In the genomic region with DNA sequence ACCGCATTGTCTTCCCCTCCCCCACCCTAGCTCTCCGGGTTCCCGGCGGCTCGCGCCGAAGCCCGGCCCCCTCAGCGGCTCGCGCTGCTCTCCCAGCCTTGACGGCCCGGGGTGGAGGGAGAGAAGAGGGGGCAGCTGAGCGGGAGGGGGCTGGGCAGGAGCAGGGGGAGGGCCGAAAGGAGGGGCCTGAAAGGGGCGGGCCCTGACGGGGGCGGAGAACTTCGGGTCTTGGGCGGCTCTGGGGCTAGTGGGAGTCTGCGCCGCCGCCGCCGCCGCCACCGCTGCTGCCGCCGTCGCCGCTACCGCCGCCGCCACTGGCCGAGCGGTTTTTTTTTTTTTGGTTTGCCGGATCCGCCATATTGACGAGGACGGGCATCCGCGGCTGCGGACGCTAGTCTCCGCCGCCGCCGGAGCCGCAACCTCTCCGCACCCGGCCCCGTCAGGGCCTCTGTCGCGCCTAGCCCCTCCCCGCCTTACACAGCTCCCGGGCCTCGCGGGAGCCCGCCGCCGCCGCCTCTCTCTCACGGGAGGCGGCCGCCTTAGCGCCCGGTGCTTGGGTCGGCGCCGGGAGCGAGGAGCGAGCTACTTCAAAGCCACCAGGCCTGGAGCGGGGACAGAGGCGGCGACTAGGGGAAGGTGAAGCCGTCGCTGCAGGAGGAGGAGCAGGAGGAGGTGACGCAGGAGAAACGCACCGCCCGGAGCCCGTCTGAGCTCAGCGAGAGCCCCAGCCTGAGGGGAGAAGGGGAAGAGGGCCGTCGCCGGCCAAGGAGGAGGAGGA, we compare ENCODE assay signal across 1 cellular context.
TF ChIP-seq lines count a peak whose summit lies in the region.

A gene with protein sequence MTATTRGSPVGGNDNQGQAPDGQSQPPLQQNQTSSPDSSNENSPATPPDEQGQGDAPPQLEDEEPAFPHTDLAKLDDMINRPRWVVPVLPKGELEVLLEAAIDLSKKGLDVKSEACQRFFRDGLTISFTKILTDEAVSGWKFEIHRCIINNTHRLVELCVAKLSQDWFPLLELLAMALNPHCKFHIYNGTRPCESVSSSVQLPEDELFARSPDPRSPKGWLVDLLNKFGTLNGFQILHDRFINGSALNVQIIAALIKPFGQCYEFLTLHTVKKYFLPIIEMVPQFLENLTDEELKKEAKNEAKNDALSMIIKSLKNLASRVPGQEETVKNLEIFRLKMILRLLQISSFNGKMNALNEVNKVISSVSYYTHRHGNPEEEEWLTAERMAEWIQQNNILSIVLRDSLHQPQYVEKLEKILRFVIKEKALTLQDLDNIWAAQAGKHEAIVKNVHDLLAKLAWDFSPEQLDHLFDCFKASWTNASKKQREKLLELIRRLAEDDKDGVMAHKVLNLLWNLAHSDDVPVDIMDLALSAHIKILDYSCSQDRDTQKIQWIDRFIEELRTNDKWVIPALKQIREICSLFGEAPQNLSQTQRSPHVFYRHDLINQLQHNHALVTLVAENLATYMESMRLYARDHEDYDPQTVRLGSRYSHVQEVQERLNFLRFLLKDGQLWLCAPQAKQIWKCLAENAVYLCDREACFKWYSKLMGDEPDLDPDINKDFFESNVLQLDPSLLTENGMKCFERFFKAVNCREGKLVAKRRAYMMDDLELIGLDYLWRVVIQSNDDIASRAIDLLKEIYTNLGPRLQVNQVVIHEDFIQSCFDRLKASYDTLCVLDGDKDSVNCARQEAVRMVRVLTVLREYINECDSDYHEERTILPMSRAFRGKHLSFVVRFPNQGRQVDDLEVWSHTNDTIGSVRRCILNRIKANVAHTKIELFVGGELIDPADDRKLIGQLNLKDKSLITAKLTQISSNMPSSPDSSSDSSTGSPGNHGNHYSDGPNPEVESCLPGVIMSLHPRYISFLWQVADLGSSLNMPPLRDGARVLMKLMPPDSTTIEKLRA (N-terminal part only) (plus strand): TSS at position 341 of the 778 bp plus-strand sequence. CDS start 38,184 bp downstream, outside the sequence.

TF ChIP-seq in HepG2, 621 proteins besides CTCF, POLR2A, EP300 and RAD21 (continued from another document and continues in another):
- TF ChIP-seq, protein P1, sequence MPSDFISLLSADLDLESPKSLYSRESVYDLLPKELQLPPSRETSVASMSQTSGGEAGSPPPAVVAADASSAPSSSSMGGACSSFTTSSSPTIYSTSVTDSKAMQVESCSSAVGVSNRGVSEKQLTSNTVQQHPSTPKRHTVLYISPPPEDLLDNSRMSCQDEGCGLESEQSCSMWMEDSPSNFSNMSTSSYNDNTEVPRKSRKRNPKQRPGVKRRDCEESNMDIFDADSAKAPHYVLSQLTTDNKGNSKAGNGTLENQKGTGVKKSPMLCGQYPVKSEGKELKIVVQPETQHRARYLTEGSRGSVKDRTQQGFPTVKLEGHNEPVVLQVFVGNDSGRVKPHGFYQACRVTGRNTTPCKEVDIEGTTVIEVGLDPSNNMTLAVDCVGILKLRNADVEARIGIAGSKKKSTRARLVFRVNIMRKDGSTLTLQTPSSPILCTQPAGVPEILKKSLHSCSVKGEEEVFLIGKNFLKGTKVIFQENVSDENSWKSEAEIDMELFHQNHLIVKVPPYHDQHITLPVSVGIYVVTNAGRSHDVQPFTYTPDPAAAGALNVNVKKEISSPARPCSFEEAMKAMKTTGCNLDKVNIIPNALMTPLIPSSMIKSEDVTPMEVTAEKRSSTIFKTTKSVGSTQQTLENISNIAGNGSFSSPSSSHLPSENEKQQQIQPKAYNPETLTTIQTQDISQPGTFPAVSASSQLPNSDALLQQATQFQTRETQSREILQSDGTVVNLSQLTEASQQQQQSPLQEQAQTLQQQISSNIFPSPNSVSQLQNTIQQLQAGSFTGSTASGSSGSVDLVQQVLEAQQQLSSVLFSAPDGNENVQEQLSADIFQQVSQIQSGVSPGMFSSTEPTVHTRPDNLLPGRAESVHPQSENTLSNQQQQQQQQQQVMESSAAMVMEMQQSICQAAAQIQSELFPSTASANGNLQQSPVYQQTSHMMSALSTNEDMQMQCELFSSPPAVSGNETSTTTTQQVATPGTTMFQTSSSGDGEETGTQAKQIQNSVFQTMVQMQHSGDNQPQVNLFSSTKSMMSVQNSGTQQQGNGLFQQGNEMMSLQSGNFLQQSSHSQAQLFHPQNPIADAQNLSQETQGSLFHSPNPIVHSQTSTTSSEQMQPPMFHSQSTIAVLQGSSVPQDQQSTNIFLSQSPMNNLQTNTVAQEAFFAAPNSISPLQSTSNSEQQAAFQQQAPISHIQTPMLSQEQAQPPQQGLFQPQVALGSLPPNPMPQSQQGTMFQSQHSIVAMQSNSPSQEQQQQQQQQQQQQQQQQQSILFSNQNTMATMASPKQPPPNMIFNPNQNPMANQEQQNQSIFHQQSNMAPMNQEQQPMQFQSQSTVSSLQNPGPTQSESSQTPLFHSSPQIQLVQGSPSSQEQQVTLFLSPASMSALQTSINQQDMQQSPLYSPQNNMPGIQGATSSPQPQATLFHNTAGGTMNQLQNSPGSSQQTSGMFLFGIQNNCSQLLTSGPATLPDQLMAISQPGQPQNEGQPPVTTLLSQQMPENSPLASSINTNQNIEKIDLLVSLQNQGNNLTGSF (CRISPR knock-in tag; IDR thresholded peaks at IDR 0.05) = no peak
- TF ChIP-seq, protein P2, sequence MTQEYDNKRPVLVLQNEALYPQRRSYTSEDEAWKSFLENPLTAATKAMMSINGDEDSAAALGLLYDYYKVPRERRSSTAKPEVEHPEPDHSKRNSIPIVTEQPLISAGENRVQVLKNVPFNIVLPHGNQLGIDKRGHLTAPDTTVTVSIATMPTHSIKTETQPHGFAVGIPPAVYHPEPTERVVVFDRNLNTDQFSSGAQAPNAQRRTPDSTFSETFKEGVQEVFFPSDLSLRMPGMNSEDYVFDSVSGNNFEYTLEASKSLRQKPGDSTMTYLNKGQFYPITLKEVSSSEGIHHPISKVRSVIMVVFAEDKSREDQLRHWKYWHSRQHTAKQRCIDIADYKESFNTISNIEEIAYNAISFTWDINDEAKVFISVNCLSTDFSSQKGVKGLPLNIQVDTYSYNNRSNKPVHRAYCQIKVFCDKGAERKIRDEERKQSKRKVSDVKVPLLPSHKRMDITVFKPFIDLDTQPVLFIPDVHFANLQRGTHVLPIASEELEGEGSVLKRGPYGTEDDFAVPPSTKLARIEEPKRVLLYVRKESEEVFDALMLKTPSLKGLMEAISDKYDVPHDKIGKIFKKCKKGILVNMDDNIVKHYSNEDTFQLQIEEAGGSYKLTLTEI (CRISPR knock-in tag; conservative IDR thresholded peaks at IDR 0.05) = no peak
- TF ChIP-seq MYC (CRISPR knock-in tag; IDR thresholded peaks at IDR 0.05; ENCODE audit: borderline replicate concordance) = no peak
- TF ChIP-seq, protein P3, sequence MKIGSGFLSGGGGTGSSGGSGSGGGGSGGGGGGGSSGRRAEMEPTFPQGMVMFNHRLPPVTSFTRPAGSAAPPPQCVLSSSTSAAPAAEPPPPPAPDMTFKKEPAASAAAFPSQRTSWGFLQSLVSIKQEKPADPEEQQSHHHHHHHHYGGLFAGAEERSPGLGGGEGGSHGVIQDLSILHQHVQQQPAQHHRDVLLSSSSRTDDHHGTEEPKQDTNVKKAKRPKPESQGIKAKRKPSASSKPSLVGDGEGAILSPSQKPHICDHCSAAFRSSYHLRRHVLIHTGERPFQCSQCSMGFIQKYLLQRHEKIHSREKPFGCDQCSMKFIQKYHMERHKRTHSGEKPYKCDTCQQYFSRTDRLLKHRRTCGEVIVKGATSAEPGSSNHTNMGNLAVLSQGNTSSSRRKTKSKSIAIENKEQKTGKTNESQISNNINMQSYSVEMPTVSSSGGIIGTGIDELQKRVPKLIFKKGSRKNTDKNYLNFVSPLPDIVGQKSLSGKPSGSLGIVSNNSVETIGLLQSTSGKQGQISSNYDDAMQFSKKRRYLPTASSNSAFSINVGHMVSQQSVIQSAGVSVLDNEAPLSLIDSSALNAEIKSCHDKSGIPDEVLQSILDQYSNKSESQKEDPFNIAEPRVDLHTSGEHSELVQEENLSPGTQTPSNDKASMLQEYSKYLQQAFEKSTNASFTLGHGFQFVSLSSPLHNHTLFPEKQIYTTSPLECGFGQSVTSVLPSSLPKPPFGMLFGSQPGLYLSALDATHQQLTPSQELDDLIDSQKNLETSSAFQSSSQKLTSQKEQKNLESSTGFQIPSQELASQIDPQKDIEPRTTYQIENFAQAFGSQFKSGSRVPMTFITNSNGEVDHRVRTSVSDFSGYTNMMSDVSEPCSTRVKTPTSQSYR (CRISPR knock-in tag; IDR thresholded peaks at IDR 0.05; ENCODE audit: borderline replicate concordance) = 0 out of 2 replicates have a peak, but pooled peaks have one; percentile 74
- TF ChIP-seq ZSCAN9 (CRISPR knock-in tag; IDR thresholded peaks at IDR 0.05; ENCODE audit: borderline replicate concordance) = no peak
- no peak for TF ChIP-seq ELF3 (CRISPR knock-in tag; IDR thresholded peaks at IDR 0.05)
- no peak for TF ChIP-seq NR3C1 (CRISPR knock-in tag; IDR thresholded peaks at IDR 0.05)
- no peak for TF ChIP-seq CC2D1A (CRISPR knock-in tag; IDR thresholded peaks at IDR 0.05)
- no peak for TF ChIP-seq ZMYM2 (CRISPR knock-in tag; IDR thresholded peaks at IDR 0.05)
- no peak for TF ChIP-seq MBNL3 (CRISPR knock-in tag; conservative IDR thresholded peaks at IDR 0.05)
- TF ChIP-seq, protein P4, sequence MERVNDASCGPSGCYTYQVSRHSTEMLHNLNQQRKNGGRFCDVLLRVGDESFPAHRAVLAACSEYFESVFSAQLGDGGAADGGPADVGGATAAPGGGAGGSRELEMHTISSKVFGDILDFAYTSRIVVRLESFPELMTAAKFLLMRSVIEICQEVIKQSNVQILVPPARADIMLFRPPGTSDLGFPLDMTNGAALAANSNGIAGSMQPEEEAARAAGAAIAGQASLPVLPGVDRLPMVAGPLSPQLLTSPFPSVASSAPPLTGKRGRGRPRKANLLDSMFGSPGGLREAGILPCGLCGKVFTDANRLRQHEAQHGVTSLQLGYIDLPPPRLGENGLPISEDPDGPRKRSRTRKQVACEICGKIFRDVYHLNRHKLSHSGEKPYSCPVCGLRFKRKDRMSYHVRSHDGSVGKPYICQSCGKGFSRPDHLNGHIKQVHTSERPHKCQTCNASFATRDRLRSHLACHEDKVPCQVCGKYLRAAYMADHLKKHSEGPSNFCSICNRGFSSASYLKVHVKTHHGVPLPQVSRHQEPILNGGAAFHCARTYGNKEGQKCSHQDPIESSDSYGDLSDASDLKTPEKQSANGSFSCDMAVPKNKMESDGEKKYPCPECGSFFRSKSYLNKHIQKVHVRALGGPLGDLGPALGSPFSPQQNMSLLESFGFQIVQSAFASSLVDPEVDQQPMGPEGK (CRISPR knock-in tag; IDR thresholded peaks at IDR 0.05) = peak; percentile 57
- no peak for TF ChIP-seq NR2F2 (IDR thresholded peaks at IDR 0.05; ENCODE audit: borderline replicate concordance, low read depth)
- no peak for TF ChIP-seq DNMT1 (CRISPR knock-in tag; IDR thresholded peaks at IDR 0.05)
- no peak for TF ChIP-seq KDM5B (CRISPR knock-in tag; IDR thresholded peaks at IDR 0.05; ENCODE audit: borderline replicate concordance)
- 0 out of 2 replicates have a peak, but pooled peaks have one; percentile 22 for TF ChIP-seq PHF8 (CRISPR knock-in tag; IDR thresholded peaks at IDR 0.05)
- TF ChIP-seq ZKSCAN5 (CRISPR knock-in tag; IDR thresholded peaks at IDR 0.05) = no peak
- TF ChIP-seq HHEX (CRISPR knock-in tag; IDR thresholded peaks at IDR 0.05) = no peak
- TF ChIP-seq, protein P5, sequence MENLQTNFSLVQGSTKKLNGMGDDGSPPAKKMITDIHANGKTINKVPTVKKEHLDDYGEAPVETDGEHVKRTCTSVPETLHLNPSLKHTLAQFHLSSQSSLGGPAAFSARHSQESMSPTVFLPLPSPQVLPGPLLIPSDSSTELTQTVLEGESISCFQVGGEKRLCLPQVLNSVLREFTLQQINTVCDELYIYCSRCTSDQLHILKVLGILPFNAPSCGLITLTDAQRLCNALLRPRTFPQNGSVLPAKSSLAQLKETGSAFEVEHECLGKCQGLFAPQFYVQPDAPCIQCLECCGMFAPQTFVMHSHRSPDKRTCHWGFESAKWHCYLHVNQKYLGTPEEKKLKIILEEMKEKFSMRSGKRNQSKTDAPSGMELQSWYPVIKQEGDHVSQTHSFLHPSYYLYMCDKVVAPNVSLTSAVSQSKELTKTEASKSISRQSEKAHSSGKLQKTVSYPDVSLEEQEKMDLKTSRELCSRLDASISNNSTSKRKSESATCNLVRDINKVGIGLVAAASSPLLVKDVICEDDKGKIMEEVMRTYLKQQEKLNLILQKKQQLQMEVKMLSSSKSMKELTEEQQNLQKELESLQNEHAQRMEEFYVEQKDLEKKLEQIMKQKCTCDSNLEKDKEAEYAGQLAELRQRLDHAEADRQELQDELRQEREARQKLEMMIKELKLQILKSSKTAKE (CRISPR knock-in tag; IDR thresholded peaks at IDR 0.05; ENCODE audit: borderline replicate concordance) = no peak
- 0 out of 2 replicates have a peak, but pooled peaks have one; percentile 22 for TF ChIP-seq KAT7 (CRISPR knock-in tag; IDR thresholded peaks at IDR 0.05; ENCODE audit: borderline replicate concordance)
- no peak for TF ChIP-seq CREM (IDR thresholded peaks at IDR 0.05)
- no peak for TF ChIP-seq CREM (CRISPR knock-in tag; IDR thresholded peaks at IDR 0.05)
- TF ChIP-seq ZNF263 (CRISPR knock-in tag; IDR thresholded peaks at IDR 0.05) = no peak
- TF ChIP-seq RFX5 (IDR thresholded peaks at IDR 0.05; ENCODE audit: low read depth, low read length) = no peak
- TF ChIP-seq CCDC6 (CRISPR knock-in tag; IDR thresholded peaks at IDR 0.05) = no peak
- no peak for TF ChIP-seq ZNF557 (CRISPR knock-in tag; IDR thresholded peaks at IDR 0.05)
- TF ChIP-seq, protein P6, sequence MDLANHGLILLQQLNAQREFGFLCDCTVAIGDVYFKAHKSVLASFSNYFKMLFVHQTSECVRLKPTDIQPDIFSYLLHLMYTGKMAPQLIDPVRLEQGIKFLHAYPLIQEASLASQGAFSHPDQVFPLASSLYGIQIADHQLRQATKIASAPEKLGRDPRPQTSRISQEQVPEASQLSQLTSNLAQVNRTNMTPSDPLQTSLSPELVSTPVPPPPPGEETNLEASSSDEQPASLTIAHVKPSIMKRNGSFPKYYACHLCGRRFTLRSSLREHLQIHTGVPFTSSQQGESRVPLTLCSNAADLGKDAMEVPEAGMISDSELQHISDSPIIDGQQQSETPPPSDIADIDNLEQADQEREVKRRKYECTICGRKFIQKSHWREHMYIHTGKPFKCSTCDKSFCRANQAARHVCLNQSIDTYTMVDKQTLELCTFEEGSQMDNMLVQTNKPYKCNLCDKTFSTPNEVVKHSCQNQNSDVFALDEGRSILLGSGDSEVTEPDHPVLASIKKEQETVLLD (CRISPR knock-in tag; IDR thresholded peaks at IDR 0.05; ENCODE audit: low read depth) = 0 out of 2 replicates have a peak, but pooled peaks have one; percentile 0
- TF ChIP-seq POLR2G (IDR thresholded peaks at IDR 0.05; ENCODE audit: low read depth, low read length) = peak; percentile 39; the same call in 1 of the 2 replicates
- TF ChIP-seq, protein P7, sequence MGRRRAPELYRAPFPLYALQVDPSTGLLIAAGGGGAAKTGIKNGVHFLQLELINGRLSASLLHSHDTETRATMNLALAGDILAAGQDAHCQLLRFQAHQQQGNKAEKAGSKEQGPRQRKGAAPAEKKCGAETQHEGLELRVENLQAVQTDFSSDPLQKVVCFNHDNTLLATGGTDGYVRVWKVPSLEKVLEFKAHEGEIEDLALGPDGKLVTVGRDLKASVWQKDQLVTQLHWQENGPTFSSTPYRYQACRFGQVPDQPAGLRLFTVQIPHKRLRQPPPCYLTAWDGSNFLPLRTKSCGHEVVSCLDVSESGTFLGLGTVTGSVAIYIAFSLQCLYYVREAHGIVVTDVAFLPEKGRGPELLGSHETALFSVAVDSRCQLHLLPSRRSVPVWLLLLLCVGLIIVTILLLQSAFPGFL (CRISPR knock-in tag; IDR thresholded peaks at IDR 0.05) = no peak
- TF ChIP-seq SP140L (CRISPR knock-in tag; IDR thresholded peaks at IDR 0.05; ENCODE audit: borderline replicate concordance) = no peak
- no peak for TF ChIP-seq GATAD2A (CRISPR knock-in tag; IDR thresholded peaks at IDR 0.05)
- no peak for TF ChIP-seq ZSCAN30 (CRISPR knock-in tag; IDR thresholded peaks at IDR 0.05)
- TF ChIP-seq KMT2B (CRISPR knock-in tag; IDR thresholded peaks at IDR 0.05) = no peak
- TF ChIP-seq ZBTB42 (CRISPR knock-in tag; IDR thresholded peaks at IDR 0.05) = no peak
- no peak for TF ChIP-seq CAMTA2 (CRISPR knock-in tag; IDR thresholded peaks at IDR 0.05; ENCODE audit: borderline replicate concordance)
- no peak for TF ChIP-seq ZNF746 (CRISPR knock-in tag; IDR thresholded peaks at IDR 0.05)
